Comparison of ENCODE assay signal across 8 cellular contexts in the genomic region with DNA sequence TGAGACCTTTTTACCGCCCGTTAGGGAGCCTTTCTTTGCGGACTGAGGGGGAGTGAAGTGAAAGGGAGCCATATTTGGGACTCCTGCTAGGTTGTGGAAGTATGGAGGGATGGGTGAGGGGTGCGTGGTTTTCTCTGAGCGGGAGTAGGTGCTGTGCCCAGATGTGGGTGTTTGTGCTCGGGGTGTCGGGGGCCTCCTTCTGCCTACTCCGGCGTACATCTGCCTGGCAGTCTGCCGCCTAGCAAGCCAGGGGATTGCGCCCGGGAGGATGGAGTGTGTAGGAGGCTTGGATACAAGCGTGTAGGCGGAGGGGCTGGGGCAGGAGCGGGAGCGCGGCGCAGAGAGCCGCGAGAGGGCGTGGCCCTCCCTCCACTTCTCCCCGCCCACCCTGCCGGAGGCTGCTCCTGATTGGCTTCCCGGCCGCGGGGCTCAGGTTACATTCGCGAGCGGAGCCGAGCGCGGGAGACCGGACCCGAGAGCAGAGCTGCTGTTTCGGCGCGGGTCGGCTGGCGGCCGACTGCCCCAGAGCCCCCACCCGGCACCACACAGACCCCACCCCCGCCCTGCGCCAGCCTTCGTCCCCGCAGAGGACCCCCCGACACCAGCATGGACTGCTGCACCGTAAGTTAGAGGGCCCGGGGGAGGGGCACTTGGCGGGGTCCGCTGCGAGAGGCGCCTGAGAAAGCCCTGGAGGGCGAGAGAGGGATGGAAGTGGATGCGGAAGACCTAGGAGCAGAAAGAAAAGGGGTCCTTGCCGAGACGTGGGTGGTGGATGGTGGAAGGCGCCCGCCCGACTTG. TPM values are rescaled to one million over a fixed set of nuclear protein-coding genes. Genes with fewer than 3 reads are reported as not detected.
A peak's percentile ranks its signal among the peaks of the same experiment; 100 is the strongest.
DNase-seq lines count a peak whose midpoint lies in the region; ATAC-seq and TF ChIP-seq lines count a peak whose summit lies in the region.

A gene (plus strand): TSS at position 464 of the 798 bp plus-strand sequence. CDS start 143 bp downstream, at position 607.

- H4K91ac ChIP-seq in trophoblast cell (ENCODE audit: low read depth, low read length), result no peak within 1 kb of the TSS

- no peaks in the 10 kb centered on the region for H3K79me2 ChIP-seq in trophoblast cell (ENCODE audit: control insufficient read depth, insufficient read depth, low read length, poor library complexity)

- no peak within 1 kb of the TSS for H3K9ac ChIP-seq in trophoblast cell (ENCODE audit: low read length)

- no peak within 1 kb of the TSS for H2BK120ac ChIP-seq in trophoblast cell (ENCODE audit: insufficient read depth, low read length, poor library complexity)

- intact Hi-C loops in tibial artery (cut with DNase I; ENCODE audit: low total_unique reads), result loop anchor here (10.0 kb wide), 1 partner anchor 55 kb away; no protein-coding TSS in a partner anchor

- no peak within 1 kb of the TSS for H2AFZ ChIP-seq in trophoblast cell (ENCODE audit: insufficient read depth, low read length, poor library complexity)

- H3K18ac ChIP-seq in trophoblast cell (ENCODE audit: low read length), result no peak within 1 kb of the TSS

- no peak within 1 kb of the TSS for H4K12ac ChIP-seq in trophoblast cell (ENCODE audit: low read depth, low read length)

- no peak within 1 kb of the TSS for H3K27ac ChIP-seq in cardiac muscle cell
- H3K27ac ChIP-seq in trophoblast cell (ENCODE audit: low read depth, low read length), result no peak within 1 kb of the TSS
- H3K27ac ChIP-seq in tibial artery, result peak within 1 kb of the TSS; percentile 34 to 66

- POLR2A ChIA-PET in GM10248 (lab: Yijun Ruan, JAX), result no interaction called here
- POLR2A ChIA-PET in activated naive CD8-positive, alpha-beta T cell treated with anti-CD3 and anti-CD28 coated beads, Interleukin-2, amount 10 ng/mL, durations not matched to agents 7 days and 5 days (lab: Charles Lee), result interaction anchor here (0.6 to 2.4 kb wide), 3 partner anchors 22 to 66 kb away, joined by 3 to 11 read pairs (median 3); a partner anchor contains a TSS

- H3K27me3 Mint-ChIP-seq in activated naive CD8-positive, alpha-beta T cell treated with anti-CD3 and anti-CD28 coated beads, Interleukin-2, amount 10 ng/mL, durations not matched to agents 7 days and 5 days, result peaks cover 43% of the 10 kb centered on the region

- no peak within 1 kb of the TSS for H3K14ac ChIP-seq in trophoblast cell (ENCODE audit: low read length)

- no peak for TF ChIP-seq CTCF in GM10248 (IDR thresholded peaks at IDR 0.05; ENCODE audit: control extremely low read depth, extremely low read depth, low read depth, missing control alignments)
- no peak for TF ChIP-seq CTCF in cardiac muscle cell (IDR thresholded peaks at IDR 0.05; ENCODE audit: low read depth, low read length)
- TF ChIP-seq CTCF in tibial artery (IDR thresholded peaks at IDR 0.05), result no peak

- H3K4ac ChIP-seq in trophoblast cell (ENCODE audit: low read depth, low read length), result no peak within 1 kb of the TSS

- peak within 1 kb of the TSS; percentile 70 for H3K4me3 Mint-ChIP-seq in activated naive CD8-positive, alpha-beta T cell treated with anti-CD3 and anti-CD28 coated beads, Interleukin-2, amount 10 ng/mL, durations not matched to agents 7 days and 5 days

- CTCF ChIA-PET in GM10248 (lab: Yijun Ruan, JAX), result interaction anchor here (0.9 to 17.5 kb wide), 7 partner anchors 11 to 97 kb away, joined by 3 to 183 read pairs (median 4); a partner anchor contains a TSS

- peak within 1 kb of the TSS; percentile 71 for H3K4me2 ChIP-seq in trophoblast cell (ENCODE audit: low read length)

- WGBS in trophoblast cell (ENCODE audit: extremely low coverage, insufficient coverage, insufficient read length), result no CpG with 5 or more reads among the region's 59 CpGs

- H3K9me3 Mint-ChIP-seq in activated naive CD8-positive, alpha-beta T cell treated with anti-CD3 and anti-CD28 coated beads, Interleukin-2, amount 10 ng/mL, durations not matched to agents 7 days and 5 days, result no peaks in the 10 kb centered on the region

- H3K4me3 ChIP-seq in cardiac muscle cell (peak within 1 kb of the TSS; percentile 36), trophoblast cell (ENCODE audit: low read depth, low read length) (no peak within 1 kb of the TSS), tibial artery (peak within 1 kb of the TSS; percentile 62 to 64)

- no peak within 1 kb of the TSS for H3K23ac ChIP-seq in trophoblast cell (ENCODE audit: low read length)

- H2BK5ac ChIP-seq in trophoblast cell (ENCODE audit: low read depth, low read length, poor library complexity), result no peak within 1 kb of the TSS

- no peaks in the 10 kb centered on the region for H3K4me1 ChIP-seq in cardiac muscle cell (ENCODE audit: low read depth)
- peaks cover 8 to 9% of the 10 kb centered on the region in 2 experiments for H3K4me1 ChIP-seq in trophoblast cell (ENCODE audit: control insufficient read depth in 1 of 2, insufficient read depth in 2 of 2, low read length in 2 of 2)
- peaks cover 0 to 44% (median 19%) of the 10 kb centered on the region in 4 donors for H3K4me1 ChIP-seq in tibial artery

- H3K36me3 ChIP-seq in cardiac muscle cell (no peaks in the 10 kb centered on the region), trophoblast cell (ENCODE audit: control insufficient read depth in 1 of 2, insufficient read depth in 2 of 2, low read length in 2 of 2) (no peaks in the 10 kb centered on the region), tibial artery (no peaks in the 10 kb centered on the region)

- ATAC-seq in HG02610 (IDR thresholded peaks at IDR 0.05; ENCODE audit: unreplicated experiment), result peak; percentile 99
- ATAC-seq in activated naive CD8-positive, alpha-beta T cell treated with anti-CD3 and anti-CD28 coated beads, Interleukin-2, amount 10 ng/mL, durations not matched to agents 7 days and 5 days (ENCODE audit: low read depth), result peak; percentile 96

- DNase-seq in GM10248 (ENCODE audit: extremely low spot score), result peak; percentile 95
- peak; percentile 86 for DNase-seq in NCI-H1048 (lab: John Stamatoyannopoulos, UW)
- peak; percentile 89 for DNase-seq in SKM-1 treated with dmso at 0.1 percent for 144 hours (lab: John Stamatoyannopoulos, UW; ENCODE audit: unreplicated experiment)
- peak; percentile 86 for DNase-seq in activated naive CD8-positive, alpha-beta T cell treated with anti-CD3 and anti-CD28 coated beads, Interleukin-2, amount 10 ng/mL, durations not matched to agents 7 days and 5 days
- peak; percentile 92 to 97 for DNase-seq in cardiac muscle cell (ENCODE audit: low read depth in 1 of 2, low spot score in 1 of 2)
- DNase-seq in trophoblast cell, result peak; percentile 86 to 93
- peak; percentile 94 to 95 for DNase-seq in tibial artery

- H3K27me3 ChIP-seq in cardiac muscle cell (peaks cover 95% of the 10 kb centered on the region), trophoblast cell (ENCODE audit: insufficient read depth, low read length) (peaks cover 63% of the 10 kb centered on the region), tibial artery (no peaks in the 10 kb centered on the region)

- H3K4me1 Mint-ChIP-seq in activated naive CD8-positive, alpha-beta T cell treated with anti-CD3 and anti-CD28 coated beads, Interleukin-2, amount 10 ng/mL, durations not matched to agents 7 days and 5 days, result peaks cover 20% of the 10 kb centered on the region

- H3K36me3 Mint-ChIP-seq in activated naive CD8-positive, alpha-beta T cell treated with anti-CD3 and anti-CD28 coated beads, Interleukin-2, amount 10 ng/mL, durations not matched to agents 7 days and 5 days, result no peaks in the 10 kb centered on the region

- H4K8ac ChIP-seq in trophoblast cell (ENCODE audit: low read depth, low read length), result no peak within 1 kb of the TSS

- peak within 1 kb of the TSS; percentile 8 for H3K27ac Mint-ChIP-seq in activated naive CD8-positive, alpha-beta T cell treated with anti-CD3 and anti-CD28 coated beads, Interleukin-2, amount 10 ng/mL, durations not matched to agents 7 days and 5 days

- no peaks in the 10 kb centered on the region for H3K9me3 ChIP-seq in cardiac muscle cell (ENCODE audit: low read depth)
- H3K9me3 ChIP-seq in trophoblast cell (ENCODE audit: insufficient read depth, low read depth, low read length), result peaks cover 8% of the 10 kb centered on the region
- H3K9me3 ChIP-seq in tibial artery, result no peaks in the 10 kb centered on the region

- H2AK5ac ChIP-seq in trophoblast cell (ENCODE audit: low read length), result no peak within 1 kb of the TSS

- H3K79me1 ChIP-seq in trophoblast cell (ENCODE audit: low read length), result no peaks in the 10 kb centered on the region

- no peak within 1 kb of the TSS for H2BK12ac ChIP-seq in trophoblast cell (ENCODE audit: low read length)

RNA-seq across cellular contexts. Expression of the gene that starts here (rescaled TPM):
- 1 to 10 TPM; 4.0 to 5.3 TPM for total RNA-seq in activated naive CD8-positive, alpha-beta T cell treated with anti-CD3 and anti-CD28 coated beads, Interleukin-2, amount 10 ng/mL, durations not matched to agents 7 days and 5 days
- total RNA-seq in cardiac muscle cell, result 1.1 and 2.1 TPM in 2 replicates
- 1.1 and 3.5 TPM in 2 replicates for polyA plus RNA-seq in cardiac muscle cell
- 0.63 and 0.67 TPM in 2 replicates for polyA plus RNA-seq in trophoblast cell (2013)

Comparison
In these comparisons a context has a peak if more than half of its experiments do, and no peak if none do; other contexts are left out.
1. H3K27ac ChIP-seq: peak in tibial artery (2 of 2); none in cardiac muscle cell (single experiment) and trophoblast cell (single experiment).
2. Peak in every context shown above with its lines, with median percentiles within 50 percentile points of each other: DNase-seq.